Comparison of ENCODE assay signal across 23 cellular contexts in genomic region chr12:105090361-105090760, GRCh38.
"Had no signal": no experiment of that assay in that cellular context is flagged by ENCODE, and none has a peak within 500 bp of the region (broad histone marks: within the 10 kb centered on the region; RNA-seq: fewer than 3 reads in every experiment).

No MANE protein-coding gene starts in this region.

- ATAC-seq: heart right ventricle; left cardiac atrium; left ventricle myocardium superior; psoas muscle; right lobe of liver; stimulated activated effector memory CD8-positive, alpha-beta T cell treated with anti-CD3 and anti-CD28 coated beads, Interleukin-12 subunit alpha, Interleukin-12 subunit beta, amount 100 ng/mL, for 72 hours; stimulated activated naive CD8-positive, alpha-beta T cell treated with anti-CD3 and anti-CD28 coated beads, Interleukin-15, Interleukin-2, amounts not matched to agents 100 U/mL and 50 U/mL, for 24 hours had no signal

- DNase-seq: cortex of kidney; dorsolateral prefrontal cortex; effector CD8-positive, alpha-beta T cell; heart right ventricle; hypothalamus; kidney; left cardiac atrium; left ventricle myocardium superior; mesenchymal stem cell; midbrain; psoas muscle; retina; right lobe of liver; stimulated activated CD4-positive, alpha-beta T cell treated with anti-CD3 and anti-CD28 coated beads, Interleukin-4, amount 100 ng/mL, for 1 hour; stimulated activated CD8-positive, alpha-beta memory T cell treated with anti-CD3 and anti-CD28 coated beads, Interleukin-4, amount 100 ng/mL, for 48 hours; stimulated activated naive CD8-positive, alpha-beta T cell treated with anti-CD3 and anti-CD28 coated beads, Interleukin-15, Interleukin-2, amounts not matched to agents 100 U/mL and 50 U/mL, for 24 hours; thyroid gland had no signal

- H3K9me3 ChIP-seq: thyroid gland had no signal

- H3K27ac ChIP-seq: dorsolateral prefrontal cortex, heart right ventricle, parathyroid adenoma, psoas muscle, right lobe of liver, suprapubic skin, thyroid gland had no signal

- H3K4me1 ChIP-seq: heart right ventricle, psoas muscle, right lobe of liver, suprapubic skin, thyroid gland had no signal

- H3K4me1 Mint-ChIP-seq: nephron; stimulated activated effector memory CD8-positive, alpha-beta T cell treated with anti-CD3 and anti-CD28 coated beads, Interleukin-12 subunit alpha, Interleukin-12 subunit beta, amount 100 ng/mL, for 72 hours had no signal

- H3K36me3 ChIP-seq: heart right ventricle, right lobe of liver, suprapubic skin, thyroid gland had no signal

- H2AFZ ChIP-seq: parathyroid adenoma had no signal

- H3K27ac Mint-ChIP-seq: nephron; stimulated activated effector memory CD8-positive, alpha-beta T cell treated with anti-CD3 and anti-CD28 coated beads, Interleukin-12 subunit alpha, Interleukin-12 subunit beta, amount 100 ng/mL, for 72 hours; type B pancreatic cell had no signal

- H3K9ac ChIP-seq: parathyroid adenoma had no signal

- H3K27me3 ChIP-seq: dorsolateral prefrontal cortex, right lobe of liver, suprapubic skin, thyroid gland had no signal

- H3K79me2 ChIP-seq: parathyroid adenoma had no signal

- H3K36me3 Mint-ChIP-seq: stimulated activated effector memory CD8-positive, alpha-beta T cell treated with anti-CD3 and anti-CD28 coated beads, Interleukin-12 subunit alpha, Interleukin-12 subunit beta, amount 100 ng/mL, for 72 hours had no signal

- H3K4me3 ChIP-seq: dorsolateral prefrontal cortex, heart right ventricle, lung, psoas muscle, right lobe of liver, suprapubic skin, thyroid gland had no signal

- H3K4me3 Mint-ChIP-seq: nephron; stimulated activated effector memory CD8-positive, alpha-beta T cell treated with anti-CD3 and anti-CD28 coated beads, Interleukin-12 subunit alpha, Interleukin-12 subunit beta, amount 100 ng/mL, for 72 hours; type B pancreatic cell had no signal
